Comparison of ENCODE assay signal across 9 cellular contexts in genomic region chr1:211735208-211736170, GRCh38.
DNase-seq lines count a peak whose midpoint lies in the region; ATAC-seq and TF ChIP-seq lines count a peak whose summit lies in the region.
"Had no signal": no experiment of that assay in that cellular context is flagged by ENCODE, and none has a peak within 500 bp of the region (broad histone marks: within the 10 kb centered on the region; RNA-seq: fewer than 3 reads in every experiment).

No MANE protein-coding gene starts in this region.

- in situ Hi-C loops in ACHN (cut with HindIII; ENCODE audit: low pct_ligation_motif_present, low pct_unique_long_range_greater_than_20kb, low sequenced_read_pairs) = no loop called here

- 72 to 78% methylated on average over 22 of the region's 22 CpGs for WGBS in lung, 2 donors

- H3K27me3 Mint-ChIP-seq in brain = peaks cover 7% of the 10 kb centered on the region

- H3K27me3 ChIP-seq in HUES6 (ENCODE audit: control insufficient read depth, insufficient read depth, low read length) = no peaks in the 10 kb centered on the region
- no peaks in the 10 kb centered on the region for H3K27me3 ChIP-seq in lung (ENCODE audit: control insufficient read depth, insufficient read depth)

- H3K4me3 ChIP-seq in HUES6 (ENCODE audit: low read depth, low read length) = no peak overlapping the region; the same call in 1 of the 2 replicates
- H3K4me3 ChIP-seq in lung = no peak overlapping the region

- H3K4me3 Mint-ChIP-seq in brain = peak overlapping the region in 1 of 5 experiments; percentile 7

- peak overlapping the region in 4 of 5 experiments; percentile 2 to 74 (median 72) for H3K27ac Mint-ChIP-seq in brain

- no peaks in the 10 kb centered on the region for H3K36me3 Mint-ChIP-seq in brain

- TF ChIP-seq CTCF in brain (conservative IDR thresholded peaks at IDR 0.05) (no peak), lung (IDR thresholded peaks at IDR 0.05; ENCODE audit: control extremely low read depth, extremely low read depth) (no peak)

- no peaks in the 10 kb centered on the region for H3K9me3 Mint-ChIP-seq in brain

- H3K4me1 Mint-ChIP-seq in brain = peaks cover 62% of the 10 kb centered on the region

- H3K36me3 ChIP-seq in HUES6 (ENCODE audit: control insufficient read depth, insufficient read depth, low read length) (no peaks in the 10 kb centered on the region), lung (ENCODE audit: control insufficient read depth in 2 of 2, insufficient read depth in 2 of 2, low read length in 2 of 2) (no peaks in the 10 kb centered on the region)

- ATAC-seq in lung (ENCODE audit: insufficient read depth, low FRiP score) (peak; percentile 24), HG03139 (IDR thresholded peaks at IDR 0.05; ENCODE audit: unreplicated experiment) (no peak), GM21381 (IDR thresholded peaks at IDR 0.05; ENCODE audit: unreplicated experiment) (no peak)

- H3K4me1 ChIP-seq in HUES6 (ENCODE audit: control insufficient read depth, insufficient read depth, low read length) = peaks cover 30% of the 10 kb centered on the region
- H3K4me1 ChIP-seq in lung (ENCODE audit: control insufficient read depth in 2 of 2, insufficient read depth in 2 of 2, low read length in 2 of 2) = peaks cover 0 to 2% of the 10 kb centered on the region in 2 donors

- peak overlapping the region; percentile 3 for H3K9ac ChIP-seq in HUES6 (ENCODE audit: low read length)

- DNase-seq in ACHN (peak; percentile 94), lung (ENCODE audit: low spot score) (peak; percentile 52), RPMI8226 (no peak), NCI-H82 treated with DMSO at 0.1 percent for 48 hours (lab: John Stamatoyannopoulos, UW; ENCODE audit: unreplicated experiment) (no peak)
- DNase-seq: stimulated activated naive CD4-positive, alpha-beta T cell treated with Interleukin-2 at 50 U/mL for 16 hours had no signal

- H3K9me3 ChIP-seq in HUES6 (ENCODE audit: control insufficient read depth, insufficient read depth, low read depth, low read length) (no peaks in the 10 kb centered on the region), lung (ENCODE audit: control insufficient read depth in 2 of 2, insufficient read depth in 1 of 2, low read length in 1 of 2) (no peaks in the 10 kb centered on the region)

- no peak overlapping the region for H3K27ac ChIP-seq in HUES6 (ENCODE audit: low read depth, low read length)
- H3K27ac ChIP-seq in lung (ENCODE audit: low read depth in 1 of 2, low read length in 1 of 2) = no peak overlapping the region

Comparison
In these comparisons a context has a peak if more than half of its experiments do, and no peak if none do; other contexts are left out.
1. DNase-seq: peak in ACHN (single experiment) and lung (single experiment); none in RPMI8226 (single experiment) and NCI-H82 treated with DMSO at 0.1 percent for 48 hours (single experiment).